In genomic region chr5:74081126-74081525, GRCh38 we compare ENCODE assay signal across 26 cellular contexts.
"Had no signal": no experiment of that assay in that cellular context is flagged by ENCODE, and none has a peak within 500 bp of the region (broad histone marks: within the 10 kb centered on the region; RNA-seq: fewer than 3 reads in every experiment).

No MANE protein-coding gene starts in this region.

- H3K9ac ChIP-seq: SK-N-SH had no signal

- H3K27ac ChIP-seq: RWPE1, SJCRH30, VCaP had no signal

- H3K4me3 Mint-ChIP-seq: activated CD4-positive, alpha-beta memory T cell treated with anti-CD3 and anti-CD28 coated beads, Interleukin-2, amount 10 ng/mL, durations not matched to agents 7 days and 5 days; activated naive CD4-positive, alpha-beta T cell treated with anti-CD3 and anti-CD28 coated beads, Interleukin-2, amount 10 ng/mL, durations not matched to agents 7 days and 5 days; activated naive CD8-positive, alpha-beta T cell treated with anti-CD3 and anti-CD28 coated beads for 36 hours; activated T-helper 17 cell treated with anti-CD3 and anti-CD28 coated beads, Interleukin-2, amount 50 U/mL, for 72 hours had no signal

- DNase-seq: activated CD4-positive, alpha-beta memory T cell treated with anti-CD3 and anti-CD28 coated beads, Interleukin-2, amount 10 ng/mL, durations not matched to agents 7 days and 5 days; activated CD4-positive, alpha-beta T cell treated with anti-CD3 and anti-CD28 coated beads, Interleukin-2, amount 50 U/mL, for 1 hour; activated CD4-positive, CD25-positive, alpha-beta regulatory T cell; activated gamma-delta T cell; activated naive CD4-positive, alpha-beta T cell treated with anti-CD3 and anti-CD28 coated beads, Interleukin-2, amount 10 ng/mL, durations not matched to agents 7 days and 5 days; activated naive CD8-positive, alpha-beta T cell treated with anti-CD3 and anti-CD28 coated beads for 36 hours; activated T-cell treated with anti-CD3 and anti-CD28 coated beads for 4 hours; activated T-cell treated with anti-CD3 and anti-CD28 coated beads, Interleukin-2, amount 50 U/mL, for 48 hours; Kasumi-1; NCI-H1092; NCI-H1417; NCI-H1694 treated with DMSO at 0.1 percent for 48 hours; NCI-H2081; NCI-H524; NCI-H82; NK-92 treated with Interleukin-12 subunit alpha and Interleukin-12 subunit beta, amount 100 ng/mL, for 24 hours; OCI-M1; Right ventricle myocardium superior; SJCRH30; SK-N-SH; T-helper 1 cell had no signal

- H3K4me1 Mint-ChIP-seq: activated CD4-positive, alpha-beta memory T cell treated with anti-CD3 and anti-CD28 coated beads, Interleukin-2, amount 10 ng/mL, durations not matched to agents 7 days and 5 days; activated naive CD4-positive, alpha-beta T cell treated with anti-CD3 and anti-CD28 coated beads, Interleukin-2, amount 10 ng/mL, durations not matched to agents 7 days and 5 days; activated naive CD8-positive, alpha-beta T cell treated with anti-CD3 and anti-CD28 coated beads for 36 hours; activated T-helper 17 cell treated with anti-CD3 and anti-CD28 coated beads, Interleukin-2, amount 50 U/mL, for 72 hours had no signal

- H3K27ac Mint-ChIP-seq: activated CD4-positive, alpha-beta memory T cell treated with anti-CD3 and anti-CD28 coated beads, Interleukin-2, amount 10 ng/mL, durations not matched to agents 7 days and 5 days; activated naive CD4-positive, alpha-beta T cell treated with anti-CD3 and anti-CD28 coated beads, Interleukin-2, amount 10 ng/mL, durations not matched to agents 7 days and 5 days; activated naive CD8-positive, alpha-beta T cell treated with anti-CD3 and anti-CD28 coated beads for 36 hours; activated T-helper 17 cell treated with anti-CD3 and anti-CD28 coated beads, Interleukin-2, amount 50 U/mL, for 72 hours had no signal

- H3K4me3 ChIP-seq: K562, SJCRH30 had no signal

- ATAC-seq: activated T-helper 17 cell treated with anti-CD3 and anti-CD28 coated beads, Interleukin-2, amount 50 U/mL, for 72 hours; K562; Panc1 had no signal

- H3K9me3 Mint-ChIP-seq: activated CD4-positive, alpha-beta memory T cell treated with anti-CD3 and anti-CD28 coated beads, Interleukin-2, amount 10 ng/mL, durations not matched to agents 7 days and 5 days; activated naive CD4-positive, alpha-beta T cell treated with anti-CD3 and anti-CD28 coated beads, Interleukin-2, amount 10 ng/mL, durations not matched to agents 7 days and 5 days; activated naive CD8-positive, alpha-beta T cell treated with anti-CD3 and anti-CD28 coated beads for 36 hours; activated T-helper 17 cell treated with anti-CD3 and anti-CD28 coated beads, Interleukin-2, amount 50 U/mL, for 72 hours had no signal

- H3K9me3 ChIP-seq: SJCRH30, SK-N-SH had no signal

- H3K27me3 ChIP-seq: SJCRH30 had no signal

- H3K36me3 Mint-ChIP-seq: activated naive CD4-positive, alpha-beta T cell treated with anti-CD3 and anti-CD28 coated beads, Interleukin-2, amount 10 ng/mL, durations not matched to agents 7 days and 5 days; activated naive CD8-positive, alpha-beta T cell treated with anti-CD3 and anti-CD28 coated beads for 36 hours had no signal

- H3K36me3 ChIP-seq: SJCRH30 had no signal

- H3K4me2 ChIP-seq: SK-N-SH had no signal
